15 cellular contexts compared by ENCODE assay signal in the genomic region with DNA sequence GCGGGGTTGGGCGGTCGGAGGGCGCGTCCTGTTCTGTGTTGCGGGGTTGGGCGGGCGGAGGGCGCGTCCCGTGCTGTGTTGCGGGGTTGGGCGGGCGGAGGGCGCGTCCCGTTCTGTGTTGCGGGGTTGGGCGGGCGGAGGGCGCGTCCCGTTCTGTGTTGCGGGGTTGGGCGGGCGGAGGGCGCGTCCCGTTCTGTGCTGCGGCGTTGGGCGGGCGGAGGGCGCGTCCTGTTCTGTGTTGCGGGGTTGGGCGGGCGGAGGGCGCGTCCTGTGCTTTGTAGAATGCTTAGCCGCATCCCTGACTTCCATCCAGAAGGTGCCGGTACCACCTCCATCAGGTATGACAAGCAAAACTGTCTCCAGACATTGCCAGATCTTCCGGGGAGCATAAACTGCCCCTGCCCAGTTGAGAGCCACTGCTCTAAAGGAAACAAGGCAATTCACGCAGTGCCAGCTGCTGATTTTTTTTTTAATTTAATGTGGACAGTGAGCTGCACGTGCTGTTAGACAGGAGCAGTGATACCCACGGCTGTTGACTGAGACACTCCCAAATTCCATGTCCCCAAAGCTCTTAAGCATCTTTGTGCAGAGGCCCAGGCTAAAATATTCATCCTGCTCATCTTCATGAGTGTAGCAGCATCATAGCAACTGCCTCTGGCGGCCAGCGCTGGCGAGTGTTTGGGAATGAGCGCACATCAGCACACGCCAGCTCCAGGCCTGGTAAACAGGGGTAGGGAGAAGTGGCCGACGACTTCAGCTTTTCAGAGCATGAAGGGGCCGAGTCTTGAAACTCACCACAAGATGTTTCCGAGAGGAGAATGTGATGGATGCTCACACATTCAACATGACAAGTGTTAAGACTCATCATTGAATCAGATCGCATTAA.
DNase-seq lines count a peak whose midpoint lies in the region; ATAC-seq and TF ChIP-seq lines count a peak whose summit lies in the region.
"Had no signal": no experiment of that assay in that cellular context is flagged by ENCODE, and none has a peak within 500 bp of the region (broad histone marks: within the 10 kb centered on the region; RNA-seq: fewer than 3 reads in every experiment).

No MANE protein-coding gene starts in this region.

- no peaks in the 10 kb centered on the region for H3K9me3 ChIP-seq in RWPE2 (ENCODE audit: severe bottlenecking)
- no peaks in the 10 kb centered on the region for H3K9me3 ChIP-seq in endodermal cell (ENCODE audit: control insufficient read depth, low read length)

- 90 to 93% methylated on average over 18 to 53 of the region's 56 CpGs for WGBS in endodermal cell (ENCODE audit: insufficient coverage in 1 of 2, insufficient read length in 1 of 2), 2 experiments

- TF ChIP-seq CTCF in RWPE2 (IDR thresholded peaks at IDR 0.05; ENCODE audit: poor library complexity, severe bottlenecking) (no peak), endodermal cell (conservative IDR thresholded peaks at IDR 0.05) (no peak), GM10266 (IDR thresholded peaks at IDR 0.05; ENCODE audit: control insufficient read depth, insufficient read depth, low read depth, missing control alignments) (no peak), chondrocyte (IDR thresholded peaks at IDR 0.05) (no peak)

- H3K36me3 ChIP-seq in RWPE2 (ENCODE audit: low read depth) (no peaks in the 10 kb centered on the region), endodermal cell (ENCODE audit: control insufficient read depth, insufficient read depth, low read length) (no peaks in the 10 kb centered on the region)

- ATAC-seq in RWPE2 (ENCODE audit: low read depth) (no peak), HG02588 (IDR thresholded peaks at IDR 0.05; ENCODE audit: unreplicated experiment) (no peak)

- DNase-seq in RWPE2 (ENCODE audit: low spot score) (peak; percentile 54), endodermal cell (peak; percentile 10), mesenteric fat pad (ENCODE audit: low spot score) (peak; percentile 74), GM10266 (ENCODE audit: extremely low spot score) (no peak), chondrocyte (ENCODE audit: low spot score) (no peak)
- DNase-seq: C1 segment of cervical spinal cord; Calu3; CD4-positive, alpha-beta memory T cell; COR-L47; DMS53; DMS79 treated with DMSO at 0.1 percent for 48 hours; GF-D8; H7; HCEC 1CT had no signal

- H3K4me1 ChIP-seq in RWPE2 (ENCODE audit: insufficient read depth, poor library complexity, severe bottlenecking): no peaks in the 10 kb centered on the region
- no peaks in the 10 kb centered on the region for H3K4me1 ChIP-seq in endodermal cell (ENCODE audit: control insufficient read depth, insufficient read depth, low read length)

- H3K27ac Mint-ChIP-seq in endodermal cell: no peak overlapping the region
- H3K27ac Mint-ChIP-seq in chondrocyte (ENCODE audit: unreplicated experiment): no peak overlapping the region

- no peak overlapping the region for H3K9ac ChIP-seq in endodermal cell (ENCODE audit: extremely low read depth, low read length, poor library complexity, severe bottlenecking)

- peaks cover 94% of the 10 kb centered on the region for H3K27me3 ChIP-seq in RWPE2 (ENCODE audit: insufficient read depth, poor library complexity, severe bottlenecking)
- no peaks in the 10 kb centered on the region for H3K27me3 ChIP-seq in endodermal cell (ENCODE audit: control insufficient read depth, insufficient read depth, low read length, poor library complexity, severe bottlenecking)

- H3K36me3 Mint-ChIP-seq in endodermal cell (ENCODE audit: low read depth) (no peaks in the 10 kb centered on the region), chondrocyte (ENCODE audit: low read depth) (no peaks in the 10 kb centered on the region)

- H3K4me1 Mint-ChIP-seq in endodermal cell (peaks cover 7% of the 10 kb centered on the region), chondrocyte (ENCODE audit: low read depth) (no peaks in the 10 kb centered on the region)
- H3K4me1 Mint-ChIP-seq: CD4-positive, alpha-beta memory T cell had no signal

- H3K4me3 ChIP-seq in RWPE2 (ENCODE audit: severe bottlenecking) (no peak overlapping the region), endodermal cell (ENCODE audit: low read length) (no peak overlapping the region)

- peaks cover 36% of the 10 kb centered on the region for H3K27me3 Mint-ChIP-seq in endodermal cell (ENCODE audit: insufficient read depth)
- no peaks in the 10 kb centered on the region for H3K27me3 Mint-ChIP-seq in chondrocyte (ENCODE audit: low read depth)
- H3K27me3 Mint-ChIP-seq: CD4-positive, alpha-beta memory T cell had no signal

- H3K4me3 Mint-ChIP-seq in endodermal cell (no peak overlapping the region), chondrocyte (ENCODE audit: unreplicated experiment) (no peak overlapping the region)
- H3K4me3 Mint-ChIP-seq: CD4-positive, alpha-beta memory T cell had no signal

- H3K9me3 Mint-ChIP-seq in endodermal cell (no peaks in the 10 kb centered on the region), chondrocyte (ENCODE audit: low read depth) (peaks cover 4% of the 10 kb centered on the region)

- no peak overlapping the region for H3K27ac ChIP-seq in RWPE2 (ENCODE audit: poor library complexity, severe bottlenecking)
- H3K27ac ChIP-seq in endodermal cell (ENCODE audit: low read depth, low read length): no peak overlapping the region

Comparison
In these comparisons a context has a peak if more than half of its experiments do, and no peak if none do; other contexts are left out.
1. DNase-seq: peak in RWPE2 (single experiment), endodermal cell (single experiment) and mesenteric fat pad (single experiment); none in GM10266 (single experiment) and chondrocyte (single experiment).